Comparison of ENCODE assay signal across 17 cellular contexts in the genomic region with DNA sequence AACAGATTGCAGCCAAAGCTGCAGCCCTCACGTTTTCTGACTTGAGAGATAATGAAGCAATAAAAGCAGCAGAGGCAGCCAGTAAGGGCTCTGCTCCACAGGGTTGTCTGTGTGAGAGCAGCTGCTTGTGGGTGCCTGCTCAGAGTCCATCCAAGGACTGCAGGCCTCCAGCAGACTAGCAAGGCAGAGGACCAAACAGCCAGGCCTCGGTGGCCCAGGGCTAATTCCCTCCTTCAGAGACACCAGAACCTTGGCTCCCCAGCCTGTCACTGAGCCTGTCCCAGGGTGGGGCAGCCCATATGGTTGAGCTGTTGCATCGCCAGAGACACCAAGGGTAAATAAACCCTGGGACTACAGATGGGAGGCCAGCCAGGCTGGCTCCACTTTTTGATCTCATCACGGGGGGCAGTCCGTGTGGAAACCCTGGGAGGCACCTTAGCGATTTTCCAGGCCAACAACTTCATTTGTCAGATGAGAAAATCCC.
DNase-seq lines count a peak whose midpoint lies in the region; ATAC-seq and TF ChIP-seq lines count a peak whose summit lies in the region.
"Had no signal": no experiment of that assay in that cellular context is flagged by ENCODE, and none has a peak within 500 bp of the region (broad histone marks: within the 10 kb centered on the region; RNA-seq: fewer than 3 reads in every experiment).

No MANE protein-coding gene starts in this region.

- H3K4me3 Mint-ChIP-seq in osteocyte (ENCODE audit: unreplicated experiment) = no peak overlapping the region
- H3K4me3 Mint-ChIP-seq: immature natural killer cell; stimulated activated naive B cell treated with anti-CD40 and anti-IgM and Interleukin-4, amounts not matched to agents 10 μg/mL and 1 μg/mL and 100 μg/mL, for 72 hours had no signal

- no peak overlapping the region for H3K27ac Mint-ChIP-seq in osteocyte (ENCODE audit: unreplicated experiment)
- H3K27ac Mint-ChIP-seq: immature natural killer cell; stimulated activated naive B cell treated with anti-CD40 and anti-IgM and Interleukin-4, amounts not matched to agents 10 μg/mL and 1 μg/mL and 100 μg/mL, for 72 hours had no signal

- ATAC-seq in HG03039 (IDR thresholded peaks at IDR 0.05; ENCODE audit: unreplicated experiment) = no peak
- ATAC-seq: stimulated activated naive B cell treated with anti-CD40 and anti-IgM and Interleukin-4, amounts not matched to agents 10 μg/mL and 1 μg/mL and 100 μg/mL, for 72 hours had no signal

- H3K9me3 ChIP-seq in cardiac muscle cell (ENCODE audit: low read depth) = no peaks in the 10 kb centered on the region

- no peaks in the 10 kb centered on the region for H3K36me3 Mint-ChIP-seq in osteocyte (ENCODE audit: unreplicated experiment)
- H3K36me3 Mint-ChIP-seq: immature natural killer cell; stimulated activated naive B cell treated with anti-CD40 and anti-IgM and Interleukin-4, amounts not matched to agents 10 μg/mL and 1 μg/mL and 100 μg/mL, for 72 hours had no signal

- H3K4me3 ChIP-seq in HL-60 (replicated peaks; ENCODE audit: insufficient read depth, low read length) (no peak overlapping the region), cardiac muscle cell (no peak overlapping the region)

- no peaks in the 10 kb centered on the region for H3K9me3 Mint-ChIP-seq in osteocyte (ENCODE audit: unreplicated experiment)
- H3K9me3 Mint-ChIP-seq: stimulated activated naive B cell treated with anti-CD40 and anti-IgM and Interleukin-4, amounts not matched to agents 10 μg/mL and 1 μg/mL and 100 μg/mL, for 72 hours had no signal

- H3K4me1 Mint-ChIP-seq in osteocyte (ENCODE audit: unreplicated experiment) = peaks cover 32% of the 10 kb centered on the region
- H3K4me1 Mint-ChIP-seq: immature natural killer cell; stimulated activated naive B cell treated with anti-CD40 and anti-IgM and Interleukin-4, amounts not matched to agents 10 μg/mL and 1 μg/mL and 100 μg/mL, for 72 hours had no signal

- H3K27ac ChIP-seq in HL-60 (replicated peaks) = peak overlapping the region; percentile 55
- peak overlapping the region; percentile 63 for H3K27ac ChIP-seq in cardiac muscle cell
- H3K27ac ChIP-seq: VCaP had no signal

- H3K4me1 ChIP-seq in cardiac muscle cell (ENCODE audit: low read depth) = peaks cover 63% of the 10 kb centered on the region

- intact Hi-C loops in posterior cingulate gyrus (cut with DNase I) = no loop called here

- DNase-seq in HL-60 (ENCODE audit: low read depth in 1 of 2, low spot score in 1 of 2) (peak; percentile 47 to 69), NCI-H82 treated with DMSO at 0.1 percent for 48 hours (lab: John Stamatoyannopoulos, UW; ENCODE audit: unreplicated experiment) (peak; percentile 84), cardiac muscle cell (ENCODE audit: low read depth in 1 of 2, low spot score in 1 of 2) (peak; percentile 48 to 55), osteocyte (ENCODE audit: extremely low spot score, unreplicated experiment) (peak; percentile 60), RKO (ENCODE audit: low spot score) (no peak), posterior cingulate gyrus (no peak)
- no peak for DNase-seq in effector CD8-positive, alpha-beta T cell (lab: John Stamatoyannopoulos, UW)
- DNase-seq: activated naive CD4-positive, alpha-beta T cell; DMS79; effector memory CD4-positive, alpha-beta T cell; foreskin fibroblast; immature natural killer cell; IMR-90; NCI-H526 treated with DMSO at 0.1 percent for 48 hours; stimulated activated naive B cell treated with anti-CD40 and anti-IgM and Interleukin-4, amounts not matched to agents 10 μg/mL and 1 μg/mL and 100 μg/mL, for 72 hours had no signal

- H3K36me3 ChIP-seq in cardiac muscle cell = no peaks in the 10 kb centered on the region

- TF ChIP-seq CTCF in HL-60 (IDR thresholded peaks at IDR 0.05; ENCODE audit: insufficient read depth, low read length) (no peak), cardiac muscle cell (IDR thresholded peaks at IDR 0.05; ENCODE audit: low read depth, low read length) (no peak), osteocyte (IDR thresholded peaks at IDR 0.05) (no peak)

- peaks cover 12% of the 10 kb centered on the region for H3K27me3 Mint-ChIP-seq in osteocyte (ENCODE audit: unreplicated experiment)

- no peaks in the 10 kb centered on the region for H3K27me3 ChIP-seq in HL-60 (ENCODE audit: insufficient read depth, poor library complexity, severe bottlenecking)
- no peaks in the 10 kb centered on the region for H3K27me3 ChIP-seq in cardiac muscle cell

Comparison
In these comparisons a context has a peak if more than half of its experiments do, and no peak if none do; other contexts are left out.
1. DNase-seq: peak in HL-60 (2 of 2), NCI-H82 treated with DMSO at 0.1 percent for 48 hours (single experiment), cardiac muscle cell (2 of 2) and osteocyte (single experiment); none in effector CD8-positive, alpha-beta T cell (single experiment), RKO (single experiment) and posterior cingulate gyrus (0 of 10).